In genomic region chr2:1133886-1134285, GRCh38 we compare ENCODE assay signal across 7 cellular contexts.
DNase-seq lines count a peak whose midpoint lies in the region; ATAC-seq and TF ChIP-seq lines count a peak whose summit lies in the region.
"Not testable (repeated sequence)": the region's sequence is repeated elsewhere in the genome, so short reads cannot be mapped to it uniquely, and the experiment has no call there.

No MANE protein-coding gene starts in this region.

- H3K4me3 Mint-ChIP-seq in activated B cell treated with CpG ODN at 0.5 μM for 24 hours (peak overlapping the region; percentile 25), immature natural killer cell (peak overlapping the region in 3 of 5 donors; percentile 34 to 46 (median 38))
- peak overlapping the region; percentile 61 for H3K4me3 Mint-ChIP-seq in activated T-cell treated with anti-CD3 and anti-CD28 coated beads, Interleukin-2, amount 50 U/mL, for 24 hours
- H3K4me3 Mint-ChIP-seq in activated naive CD4-positive, alpha-beta T cell treated with anti-CD3 and anti-CD28 coated beads, Interleukin-2, amount 10 ng/mL, durations not matched to agents 7 days and 5 days: not testable (repeated sequence)

- intact Hi-C loops in activated B cell treated with CpG ODN at 0.5 μM for 24 hours (cut with micrococcal nuclease): not testable (repeated sequence)

- not testable (repeated sequence) for H3K9ac ChIP-seq in BLaER1; Loucy (ENCODE audit: low read depth, low read length, poor library complexity, severe bottlenecking)

- H3K27me3 ChIP-seq in BLaER1; Loucy (ENCODE audit: insufficient read depth, low read length, poor library complexity, severe bottlenecking): not testable (repeated sequence)

- not testable (repeated sequence) for H3K27ac Mint-ChIP-seq in activated B cell treated with CpG ODN at 0.5 μM for 24 hours; activated T-cell treated with anti-CD3 and anti-CD28 coated beads, Interleukin-2, amount 50 U/mL, for 24 hours; immature natural killer cell
- H3K27ac Mint-ChIP-seq in activated naive CD4-positive, alpha-beta T cell treated with anti-CD3 and anti-CD28 coated beads, Interleukin-2, amount 10 ng/mL, durations not matched to agents 7 days and 5 days: peak overlapping the region; percentile 24

- H3K79me2 ChIP-seq in Loucy (ENCODE audit: insufficient read depth, low read length): not testable (repeated sequence)

- DNase-seq in activated B cell treated with CpG ODN at 0.5 μM for 24 hours; activated T-cell treated with anti-CD3 and anti-CD28 coated beads, Interleukin-2, amount 50 U/mL, for 24 hours; activated naive CD4-positive, alpha-beta T cell treated with anti-CD3 and anti-CD28 coated beads, Interleukin-2, amount 10 ng/mL, durations not matched to agents 7 days and 5 days; immature natural killer cell: not testable (repeated sequence)
- DNase-seq in stimulated activated CD4-positive, alpha-beta T cell treated with anti-CD3 and anti-CD28 coated beads, Interleukin-1b, Interleukin-23, amount 100 ng/mL, for 48 hours: peak; percentile 35

- peaks cover 18% of the 10 kb centered on the region for H3K4me1 ChIP-seq in BLaER1
- H3K4me1 ChIP-seq in Loucy (ENCODE audit: insufficient read depth, low read length, poor library complexity, severe bottlenecking): peaks cover 11% of the 10 kb centered on the region

- H3K9me3 Mint-ChIP-seq in activated B cell treated with CpG ODN at 0.5 μM for 24 hours; activated T-cell treated with anti-CD3 and anti-CD28 coated beads, Interleukin-2, amount 50 U/mL, for 24 hours; activated naive CD4-positive, alpha-beta T cell treated with anti-CD3 and anti-CD28 coated beads, Interleukin-2, amount 10 ng/mL, durations not matched to agents 7 days and 5 days; immature natural killer cell: not testable (repeated sequence)

- not testable (repeated sequence) for H3K27me3 Mint-ChIP-seq in activated B cell treated with CpG ODN at 0.5 μM for 24 hours; activated naive CD4-positive, alpha-beta T cell treated with anti-CD3 and anti-CD28 coated beads, Interleukin-2, amount 10 ng/mL, durations not matched to agents 7 days and 5 days
- peaks cover 11% of the 10 kb centered on the region for H3K27me3 Mint-ChIP-seq in activated T-cell treated with anti-CD3 and anti-CD28 coated beads, Interleukin-2, amount 50 U/mL, for 24 hours
- H3K27me3 Mint-ChIP-seq in immature natural killer cell (ENCODE audit: low read depth in 3 of 3): peaks cover 6 to 13% (median 10%) of the 10 kb centered on the region in 3 donors

- H3K36me3 Mint-ChIP-seq in activated B cell treated with CpG ODN at 0.5 μM for 24 hours (ENCODE audit: low read depth); activated T-cell treated with anti-CD3 and anti-CD28 coated beads, Interleukin-2, amount 50 U/mL, for 24 hours (ENCODE audit: low read depth); activated naive CD4-positive, alpha-beta T cell treated with anti-CD3 and anti-CD28 coated beads, Interleukin-2, amount 10 ng/mL, durations not matched to agents 7 days and 5 days; immature natural killer cell: not testable (repeated sequence)

- not testable (repeated sequence) for H2AFZ ChIP-seq in Loucy (ENCODE audit: low read length)

- POLR2A ChIA-PET in activated B cell treated with CpG ODN at 0.5 μM for 24 hours (lab: Charles Lee): not testable (repeated sequence)

- ATAC-seq in activated B cell treated with CpG ODN at 0.5 μM for 24 hours (ENCODE audit: low read depth): not testable (repeated sequence)

- not testable (repeated sequence) for H3F3A ChIP-seq in Loucy (ENCODE audit: low read depth)

- H3K4me2 ChIP-seq in BLaER1: peak overlapping the region; percentile 59
- H3K4me2 ChIP-seq in Loucy (ENCODE audit: low read depth, low read length, poor library complexity, severe bottlenecking): peak overlapping the region; percentile 59

- not testable (repeated sequence) for H3K36me3 ChIP-seq in BLaER1; Loucy (ENCODE audit: insufficient read depth, low read length)

- H3K4me3 ChIP-seq in BLaER1: not testable (repeated sequence)
- H3K4me3 ChIP-seq in Loucy (ENCODE audit: low read length, poor library complexity, severe bottlenecking): peak overlapping the region; percentile 55

- not testable (repeated sequence) for H4K20me1 ChIP-seq in BLaER1; Loucy (ENCODE audit: insufficient read depth, low read length, poor library complexity, severe bottlenecking)

- not testable (repeated sequence) for H3K4me1 Mint-ChIP-seq in activated B cell treated with CpG ODN at 0.5 μM for 24 hours; activated naive CD4-positive, alpha-beta T cell treated with anti-CD3 and anti-CD28 coated beads, Interleukin-2, amount 10 ng/mL, durations not matched to agents 7 days and 5 days; immature natural killer cell
- H3K4me1 Mint-ChIP-seq in activated T-cell treated with anti-CD3 and anti-CD28 coated beads, Interleukin-2, amount 50 U/mL, for 24 hours (ENCODE audit: low read depth): peaks cover 32% of the 10 kb centered on the region

- CTCF ChIA-PET in activated B cell treated with CpG ODN at 0.5 μM for 24 hours (lab: Charles Lee): not testable (repeated sequence)
- CTCF ChIA-PET in activated naive CD4-positive, alpha-beta T cell treated with anti-CD3 and anti-CD28 coated beads, Interleukin-2, amount 10 ng/mL, durations not matched to agents 7 days and 5 days (lab: Charles Lee): interaction anchor here (0.7 to 1.2 kb wide), 2 partner anchors 116 to 417 kb away, joined by 3 read pairs; no protein-coding TSS in a partner anchor

- not testable (repeated sequence) for H3K9me3 ChIP-seq in BLaER1; Loucy (ENCODE audit: insufficient read depth, low read depth, low read length)

- TF ChIP-seq CTCF in Loucy (conservative IDR thresholded peaks at IDR 0.05; ENCODE audit: low read length); activated B cell treated with CpG ODN at 0.5 μM for 24 hours (IDR thresholded peaks at IDR 0.05): not testable (repeated sequence)

- H3K27ac ChIP-seq in BLaER1: not testable (repeated sequence)

- H3K9me2 ChIP-seq in Loucy (replicated peaks; ENCODE audit: low read depth, low read length): not testable (repeated sequence)
